ENCODE assay signal across 24 cellular contexts in the genomic region with DNA sequence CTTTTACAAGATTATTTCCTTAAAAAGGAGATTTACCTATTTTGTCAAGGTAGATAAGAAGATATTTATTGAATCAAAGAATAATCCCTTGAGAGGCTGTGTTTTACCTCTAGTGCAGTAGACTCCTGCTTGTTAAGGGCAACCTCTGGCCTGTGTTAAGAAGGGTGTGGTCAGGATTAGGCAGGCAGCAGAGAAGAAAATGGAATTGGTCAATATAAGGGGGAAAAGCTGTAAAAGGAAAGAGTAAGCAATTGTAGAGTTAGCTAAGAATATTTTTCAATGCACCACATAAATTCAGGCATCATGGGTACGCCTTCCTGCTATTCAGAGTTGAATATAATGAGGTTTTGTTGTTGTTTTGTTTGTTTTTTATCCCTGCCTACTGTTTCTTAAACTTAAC.
"Had no signal": no experiment of that assay in that cellular context is flagged by ENCODE, and none has a peak within 500 bp of the region (broad histone marks: within the 10 kb centered on the region; RNA-seq: fewer than 3 reads in every experiment).

No MANE protein-coding gene starts in this region.

- H3K9me3 Mint-ChIP-seq: activated CD4-positive, alpha-beta T cell treated with anti-CD3 and anti-CD28 coated beads, Interleukin-2, amount 10 ng/mL, durations not matched to agents 24 days and 14 days; activated naive CD4-positive, alpha-beta T cell treated with anti-CD3 and anti-CD28 coated beads, Interleukin-2, amount 10 ng/mL, durations not matched to agents 7 days and 5 days; activated naive CD8-positive, alpha-beta T cell treated with anti-CD3 and anti-CD28 coated beads, Interleukin-2, amount 50 U/mL, for 24 hours; activated T-cell treated with anti-CD3 and anti-CD28 coated beads, Interleukin-2, amount 50 U/mL, for 24 hours; brain; T-helper 1 cell treated with Interleukin-12 subunit alpha and Interleukin-12 subunit beta and Interleukin-4 antibody, amounts not matched to agents 30 μg/mL and 1 μg/mL, for 36 hours; T-helper 2 cell treated with Interferon-gamma antibody and Interleukin-4, amounts not matched to agents 5 μg/mL and 100 μg/mL, for 36 hours had no signal

- H3K9ac ChIP-seq: SK-N-SH had no signal

- H3K36me3 Mint-ChIP-seq: activated naive CD4-positive, alpha-beta T cell treated with anti-CD3 and anti-CD28 coated beads, Interleukin-2, amount 10 ng/mL, durations not matched to agents 7 days and 5 days; activated naive CD8-positive, alpha-beta T cell; brain had no signal

- H3K4me3 ChIP-seq: SJCRH30 had no signal

- H3K27ac Mint-ChIP-seq: activated CD8-positive, alpha-beta T cell treated with anti-CD3 and anti-CD28 coated beads, Interleukin-2, amount 10 ng/mL, durations not matched to agents 7 days and 5 days; activated naive CD4-positive, alpha-beta T cell treated with anti-CD3 and anti-CD28 coated beads, Interleukin-2, amount 10 ng/mL, durations not matched to agents 7 days and 5 days; activated naive CD8-positive, alpha-beta T cell; activated naive CD8-positive, alpha-beta T cell treated with anti-CD3 and anti-CD28 coated beads, Interleukin-2, amount 50 U/mL, for 24 hours; activated T-cell treated with anti-CD3 and anti-CD28 coated beads, Interleukin-2, amount 50 U/mL, for 24 hours; brain; T-helper 1 cell treated with Interleukin-12 subunit alpha and Interleukin-12 subunit beta and Interleukin-4 antibody, amounts not matched to agents 30 μg/mL and 1 μg/mL, for 36 hours; T-helper 2 cell treated with Interferon-gamma antibody and Interleukin-4, amounts not matched to agents 5 μg/mL and 100 μg/mL, for 36 hours had no signal

- H3K4me1 Mint-ChIP-seq: activated naive CD4-positive, alpha-beta T cell treated with anti-CD3 and anti-CD28 coated beads, Interleukin-2, amount 10 ng/mL, durations not matched to agents 7 days and 5 days; activated naive CD8-positive, alpha-beta T cell treated with anti-CD3 and anti-CD28 coated beads, Interleukin-2, amount 50 U/mL, for 24 hours; brain had no signal

- H3K36me3 ChIP-seq: SJCRH30 had no signal

- H3K9me3 ChIP-seq: SJCRH30, SK-N-SH had no signal

- H3K27ac ChIP-seq: SJCRH30 had no signal

- DNase-seq: activated CD4-positive, alpha-beta T cell treated with anti-CD3 and anti-CD28 coated beads, Interleukin-2, amount 10 ng/mL, durations not matched to agents 24 days and 14 days; activated CD4-positive, alpha-beta T cell treated with anti-CD3 and anti-CD28 coated beads, Interleukin-2, amount 50 U/mL, for 4 hours; activated CD8-positive, alpha-beta T cell treated with anti-CD3 and anti-CD28 coated beads, Interleukin-2, amount 10 ng/mL, durations not matched to agents 7 days and 5 days; activated naive CD4-positive, alpha-beta T cell treated with anti-CD3 and anti-CD28 coated beads, Interleukin-2, amount 10 ng/mL, durations not matched to agents 7 days and 5 days; activated naive CD8-positive, alpha-beta T cell treated with anti-CD3 and anti-CD28 coated beads, Interleukin-2, amount 50 U/mL, for 24 hours; activated T-cell treated with anti-CD3 and anti-CD28 coated beads, Interleukin-2, amount 50 U/mL, for 24 hours; anterior cingulate cortex; caudate nucleus; Karpas-422; KBM-7; NCI-H1105; NCI-H1417 treated with DMSO at 0.1 percent for 48 hours; NCI-H1694; NCI-H2029; NCI-H345; NCI-H524 treated with DMSO at 0.1 percent for 48 hours; SHP77; SJCRH30; SK-N-SH had no signal

- ATAC-seq: activated CD8-positive, alpha-beta T cell treated with anti-CD3 and anti-CD28 coated beads, Interleukin-2, amount 10 ng/mL, durations not matched to agents 7 days and 5 days; activated naive CD8-positive, alpha-beta T cell treated with anti-CD3 and anti-CD28 coated beads, Interleukin-2, amount 50 U/mL, for 24 hours; Panc1 had no signal

- H3K27me3 Mint-ChIP-seq: activated CD4-positive, alpha-beta T cell treated with anti-CD3 and anti-CD28 coated beads, Interleukin-2, amount 10 ng/mL, durations not matched to agents 24 days and 14 days; activated naive CD4-positive, alpha-beta T cell treated with anti-CD3 and anti-CD28 coated beads, Interleukin-2, amount 10 ng/mL, durations not matched to agents 7 days and 5 days; activated naive CD8-positive, alpha-beta T cell; activated naive CD8-positive, alpha-beta T cell treated with anti-CD3 and anti-CD28 coated beads, Interleukin-2, amount 50 U/mL, for 24 hours; activated T-cell treated with anti-CD3 and anti-CD28 coated beads, Interleukin-2, amount 50 U/mL, for 24 hours had no signal

- H3K4me3 Mint-ChIP-seq: activated CD4-positive, alpha-beta T cell treated with anti-CD3 and anti-CD28 coated beads, Interleukin-2, amount 10 ng/mL, durations not matched to agents 24 days and 14 days; activated CD8-positive, alpha-beta T cell treated with anti-CD3 and anti-CD28 coated beads, Interleukin-2, amount 10 ng/mL, durations not matched to agents 7 days and 5 days; activated naive CD4-positive, alpha-beta T cell treated with anti-CD3 and anti-CD28 coated beads, Interleukin-2, amount 10 ng/mL, durations not matched to agents 7 days and 5 days; activated naive CD8-positive, alpha-beta T cell; activated naive CD8-positive, alpha-beta T cell treated with anti-CD3 and anti-CD28 coated beads, Interleukin-2, amount 50 U/mL, for 24 hours; activated T-cell treated with anti-CD3 and anti-CD28 coated beads, Interleukin-2, amount 50 U/mL, for 24 hours; brain; T-helper 1 cell treated with Interleukin-12 subunit alpha and Interleukin-12 subunit beta and Interleukin-4 antibody, amounts not matched to agents 30 μg/mL and 1 μg/mL, for 36 hours; T-helper 2 cell treated with Interferon-gamma antibody and Interleukin-4, amounts not matched to agents 5 μg/mL and 100 μg/mL, for 36 hours had no signal
